26 cellular contexts compared by ENCODE assay signal in the genomic region with DNA sequence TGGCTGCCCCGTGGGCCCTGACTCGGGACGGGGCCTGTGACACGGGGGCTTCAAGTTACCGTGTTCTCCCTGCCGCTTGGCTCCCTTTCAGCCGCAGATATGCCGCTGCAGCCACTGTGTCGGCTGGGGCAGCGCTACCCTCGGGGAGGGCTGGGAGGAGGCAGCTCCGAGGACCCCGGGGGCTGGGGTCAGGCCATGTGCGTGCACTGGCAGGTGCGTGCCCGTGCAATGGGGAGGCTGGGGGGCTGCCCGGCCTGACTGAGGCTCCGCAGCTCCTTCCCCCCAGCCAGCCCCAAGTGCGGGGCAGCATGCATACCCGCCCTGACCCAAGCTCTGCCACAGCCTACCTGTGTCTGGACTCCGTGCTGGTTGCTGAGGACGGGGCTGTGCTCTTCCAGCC. TPM values are rescaled to one million over a fixed set of nuclear protein-coding genes. Genes with fewer than 3 reads are reported as not detected.
"Had no signal": no experiment of that assay in that cellular context is flagged by ENCODE, and none has a peak within 500 bp of the region (broad histone marks: within the 10 kb centered on the region; RNA-seq: fewer than 3 reads in every experiment).

No MANE protein-coding gene starts in this region.

- H3K36me3 ChIP-seq: MG63, SJCRH30 had no signal

- H3K4me3 ChIP-seq: MG63, SJCRH30 had no signal

- DNase-seq: IMR-90, Karpas-422, KG1, MG63, NCI-H1092, NCI-H1105 treated with DMSO at 0.1 percent for 48 hours, NCI-H1417 treated with DMSO at 0.1 percent for 48 hours, NCI-H146, NCI-H1694 treated with DMSO at 0.1 percent for 48 hours, NCI-H1930, NCI-H2081, NCI-H2107, NCI-H226, NCI-H446, NCI-H510A, NCI-H524 treated with DMSO at 0.1 percent for 48 hours, NCI-H69, NCI-H774, PC-3, SHP77 treated with DMSO at 0.1 percent for 48 hours, SJCRH30 had no signal

- H3K4me1 ChIP-seq: SJCRH30 had no signal

- H3K27ac ChIP-seq: RWPE1, SJCRH30 had no signal

- H3K9me3 ChIP-seq: MG63, SJCRH30 had no signal

- H3K27me3 ChIP-seq: MG63, SJCRH30 had no signal

- ATAC-seq: Panc1, PC-3, SK-N-SH treated with all-trans-retinoic acid at 6 μM for 48 hours had no signal

RNA-seq across cellular contexts. Expression of gene KNDC1, which starts 29.2 kb away (rescaled TPM):
- total RNA-seq: HepG2, HT1080, PC-3 had no signal

RNA-seq across cellular contexts. Expression of gene UTF1, which starts 40.8 kb away (rescaled TPM):
- total RNA-seq: HepG2, HT1080, IMR-90, PC-3, SJCRH30 had no signal
- polyA plus RNA-seq: HepG2, IMR-90 had no signal

RNA-seq across cellular contexts. Expression of gene VENTX, which starts 48.4 kb away (rescaled TPM):
- total RNA-seq: HepG2, IMR-90, PC-3 had no signal
- polyA plus RNA-seq: HepG2, IMR-90 had no signal
